Comparison of ENCODE assay signal across 8 cellular contexts in the genomic region with DNA sequence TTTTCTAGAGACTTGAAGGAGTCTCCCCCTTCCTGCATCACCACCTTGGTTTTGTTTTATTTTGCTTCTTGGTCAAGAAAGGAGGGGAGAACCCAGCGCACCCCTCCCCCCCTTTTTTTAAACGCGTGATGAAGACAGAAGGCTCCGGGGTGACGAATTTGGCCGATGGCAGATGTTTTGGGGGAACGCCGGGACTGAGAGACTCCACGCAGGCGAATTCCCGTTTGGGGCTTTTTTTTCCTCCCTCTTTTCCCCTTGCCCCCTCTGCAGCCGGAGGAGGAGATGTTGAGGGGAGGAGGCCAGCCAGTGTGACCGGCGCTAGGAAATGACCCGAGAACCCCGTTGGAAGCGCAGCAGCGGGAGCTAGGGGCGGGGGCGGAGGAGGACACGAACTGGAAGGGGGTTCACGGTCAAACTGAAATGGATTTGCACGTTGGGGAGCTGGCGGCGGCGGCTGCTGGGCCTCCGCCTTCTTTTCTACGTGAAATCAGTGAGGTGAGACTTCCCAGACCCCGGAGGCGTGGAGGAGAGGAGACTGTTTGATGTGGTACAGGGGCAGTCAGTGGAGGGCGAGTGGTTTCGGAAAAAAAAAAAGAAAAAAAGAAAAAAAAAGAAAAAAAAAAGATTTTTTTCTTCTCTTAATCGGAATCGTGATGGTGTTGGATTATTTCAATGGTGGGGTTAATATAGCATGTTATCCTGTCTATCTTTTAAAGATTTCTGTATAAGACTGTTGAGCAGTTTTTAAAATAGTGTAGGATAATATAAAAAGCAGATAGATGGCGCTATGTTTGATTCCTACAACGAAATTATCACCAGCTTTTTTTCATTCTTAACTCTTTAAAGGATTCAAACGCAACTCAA. TPM values are rescaled to one million over a fixed set of nuclear protein-coding genes. Genes with fewer than 3 reads are reported as not detected.
DNase-seq lines count a peak whose midpoint lies in the region; ATAC-seq, FAIRE-seq and TF ChIP-seq lines count a peak whose summit lies in the region.

No MANE protein-coding gene starts in this region.

- no peak for TF ChIP-seq EP300 in Ishikawa (IDR thresholded peaks at IDR 0.05; ENCODE audit: borderline replicate concordance)

- no CpG with 5 or more reads among the region's 37 CpGs for WGBS in iPS DF 6.9 (ENCODE audit: insufficient coverage, insufficient read length)

- CTCF ChIA-PET in MCF 10A (lab: Yijun Ruan, JAX), result interaction anchor here (0.5 to 1.7 kb wide), 17 partner anchors 11 to 1851 kb away, joined by 3 to 5 read pairs (median 3); no protein-coding TSS in a partner anchor

- H3K27me3 Mint-ChIP-seq in MCF 10A (ENCODE audit: insufficient read depth, unreplicated experiment), result no peaks in the 10 kb centered on the region

- peak overlapping the region; percentile 83; the same call in 1 of the 2 replicates for H3K4me3 ChIP-seq in iPS DF 6.9 (ENCODE audit: low read length)

- H3K4me3 Mint-ChIP-seq in MCF 10A (ENCODE audit: unreplicated experiment), result no peak overlapping the region

- no peak overlapping the region for H3K27ac ChIP-seq in iPS DF 6.9 (ENCODE audit: low read length)

- BruUV-seq in MCF 10A (replicated peaks; lab: Mats Ljungman, UMichigan), result TSS peak; percentile 3

- TF ChIP-seq RAD21 in Ishikawa (IDR thresholded peaks at IDR 0.05; ENCODE audit: low read depth), result peak; percentile 33

- no peaks in the 10 kb centered on the region for H3K9me3 ChIP-seq in iPS DF 6.9 (ENCODE audit: control insufficient read depth, insufficient read depth, low read length)

- ATAC-seq in HG02571 (IDR thresholded peaks at IDR 0.05; ENCODE audit: unreplicated experiment), result no peak

- H3K4me1 Mint-ChIP-seq in MCF 10A (ENCODE audit: insufficient read depth, unreplicated experiment), result peaks cover 5% of the 10 kb centered on the region

- H3K27me3 ChIP-seq in iPS DF 6.9 (ENCODE audit: control insufficient read depth, insufficient read depth, low read length), result no peaks in the 10 kb centered on the region

- H3K9me3 Mint-ChIP-seq in MCF 10A (ENCODE audit: unreplicated experiment), result no peaks in the 10 kb centered on the region

- peak; percentile 71 for DNase-seq in NCI-H2107 treated with DMSO at 0.1 percent for 48 hours (lab: John Stamatoyannopoulos, UW; ENCODE audit: unreplicated experiment)
- DNase-seq in NCI-H2107 (lab: John Stamatoyannopoulos, UW), result no peak
- DNase-seq in RCC 7860 (ENCODE audit: low spot score), result peak; percentile 65
- DNase-seq in MCF 10A (ENCODE audit: unreplicated experiment), result peak; percentile 61
- no peak for DNase-seq in iPS DF 6.9 (ENCODE audit: low read depth, low spot score)
- peak; percentile 86 for DNase-seq in retina

- no peaks in the 10 kb centered on the region for H3K36me3 Mint-ChIP-seq in MCF 10A (ENCODE audit: insufficient read depth, unreplicated experiment)

- H3K4me1 ChIP-seq in iPS DF 6.9 (ENCODE audit: control insufficient read depth, insufficient read depth, low read length), result no peaks in the 10 kb centered on the region; the same call in 1 of the 2 replicates

- POLR2A ChIA-PET in MCF 10A (lab: Yijun Ruan, JAX), result interaction anchor here (0.6 to 3.7 kb wide), 21 partner anchors 8 to 1296 kb away, joined by 3 to 17 read pairs (median 3); no protein-coding TSS in a partner anchor

- FAIRE-seq in RCC 7860 (lab: Jason Lieb, UNC), result peak; percentile 83

- H3K27ac Mint-ChIP-seq in MCF 10A (ENCODE audit: low read depth, unreplicated experiment), result no peak overlapping the region

- intact Hi-C loops in MCF 10A (cut with micrococcal nuclease), result loop anchor here (1.0 to 10.0 kb wide), 13 partner anchors 146 to 1850 kb away; no protein-coding TSS in a partner anchor

- peaks cover 10% of the 10 kb centered on the region; the same call in 1 of the 2 replicates for H3K36me3 ChIP-seq in iPS DF 6.9 (ENCODE audit: control insufficient read depth, insufficient read depth, low read length)

- TF ChIP-seq CTCF in MCF 10A (IDR thresholded peaks at IDR 0.05; ENCODE audit: unreplicated experiment), result peak; percentile 38

TF ChIP-seq in Ishikawa, 13 proteins besides CTCF, POLR2A, EP300 and RAD21:
- no peak for TF ChIP-seq YY1 (IDR thresholded peaks at IDR 0.05; ENCODE audit: low read depth)
- TF ChIP-seq, protein P1, sequence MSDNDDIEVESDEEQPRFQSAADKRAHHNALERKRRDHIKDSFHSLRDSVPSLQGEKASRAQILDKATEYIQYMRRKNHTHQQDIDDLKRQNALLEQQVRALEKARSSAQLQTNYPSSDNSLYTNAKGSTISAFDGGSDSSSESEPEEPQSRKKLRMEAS (IDR thresholded peaks at IDR 0.05), result no peak
- TF ChIP-seq, protein P2, sequence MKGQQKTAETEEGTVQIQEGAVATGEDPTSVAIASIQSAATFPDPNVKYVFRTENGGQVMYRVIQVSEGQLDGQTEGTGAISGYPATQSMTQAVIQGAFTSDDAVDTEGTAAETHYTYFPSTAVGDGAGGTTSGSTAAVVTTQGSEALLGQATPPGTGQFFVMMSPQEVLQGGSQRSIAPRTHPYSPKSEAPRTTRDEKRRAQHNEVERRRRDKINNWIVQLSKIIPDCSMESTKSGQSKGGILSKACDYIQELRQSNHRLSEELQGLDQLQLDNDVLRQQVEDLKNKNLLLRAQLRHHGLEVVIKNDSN (IDR thresholded peaks at IDR 0.05), result no peak
- TF ChIP-seq, protein P3, sequence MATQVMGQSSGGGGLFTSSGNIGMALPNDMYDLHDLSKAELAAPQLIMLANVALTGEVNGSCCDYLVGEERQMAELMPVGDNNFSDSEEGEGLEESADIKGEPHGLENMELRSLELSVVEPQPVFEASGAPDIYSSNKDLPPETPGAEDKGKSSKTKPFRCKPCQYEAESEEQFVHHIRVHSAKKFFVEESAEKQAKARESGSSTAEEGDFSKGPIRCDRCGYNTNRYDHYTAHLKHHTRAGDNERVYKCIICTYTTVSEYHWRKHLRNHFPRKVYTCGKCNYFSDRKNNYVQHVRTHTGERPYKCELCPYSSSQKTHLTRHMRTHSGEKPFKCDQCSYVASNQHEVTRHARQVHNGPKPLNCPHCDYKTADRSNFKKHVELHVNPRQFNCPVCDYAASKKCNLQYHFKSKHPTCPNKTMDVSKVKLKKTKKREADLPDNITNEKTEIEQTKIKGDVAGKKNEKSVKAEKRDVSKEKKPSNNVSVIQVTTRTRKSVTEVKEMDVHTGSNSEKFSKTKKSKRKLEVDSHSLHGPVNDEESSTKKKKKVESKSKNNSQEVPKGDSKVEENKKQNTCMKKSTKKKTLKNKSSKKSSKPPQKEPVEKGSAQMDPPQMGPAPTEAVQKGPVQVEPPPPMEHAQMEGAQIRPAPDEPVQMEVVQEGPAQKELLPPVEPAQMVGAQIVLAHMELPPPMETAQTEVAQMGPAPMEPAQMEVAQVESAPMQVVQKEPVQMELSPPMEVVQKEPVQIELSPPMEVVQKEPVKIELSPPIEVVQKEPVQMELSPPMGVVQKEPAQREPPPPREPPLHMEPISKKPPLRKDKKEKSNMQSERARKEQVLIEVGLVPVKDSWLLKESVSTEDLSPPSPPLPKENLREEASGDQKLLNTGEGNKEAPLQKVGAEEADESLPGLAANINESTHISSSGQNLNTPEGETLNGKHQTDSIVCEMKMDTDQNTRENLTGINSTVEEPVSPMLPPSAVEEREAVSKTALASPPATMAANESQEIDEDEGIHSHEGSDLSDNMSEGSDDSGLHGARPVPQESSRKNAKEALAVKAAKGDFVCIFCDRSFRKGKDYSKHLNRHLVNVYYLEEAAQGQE (IDR thresholded peaks at IDR 0.05; ENCODE audit: low read depth), result no peak
- TF ChIP-seq ZBTB7A (IDR thresholded peaks at IDR 0.05; ENCODE audit: low read depth), result no peak; the same call in 1 of the 2 replicates
- TF ChIP-seq FOXM1 (IDR thresholded peaks at IDR 0.05; ENCODE audit: borderline replicate concordance, low read depth), result no peak
- no peak for TF ChIP-seq TAF1 (IDR thresholded peaks at IDR 0.05; ENCODE audit: low read depth)
- TF ChIP-seq NFIC (IDR thresholded peaks at IDR 0.05), result no peak
- no peak for TF ChIP-seq EGR1 (IDR thresholded peaks at IDR 0.05)
- no peak for TF ChIP-seq CEBPB (IDR thresholded peaks at IDR 0.05)
- TF ChIP-seq TCF12 (IDR thresholded peaks at IDR 0.05; ENCODE audit: low read depth), result no peak
- TF ChIP-seq TEAD4 (IDR thresholded peaks at IDR 0.05), result no peak
- TF ChIP-seq CREB1 (IDR thresholded peaks at IDR 0.05; ENCODE audit: low read depth), result no peak
TF ChIP-seq in Ishikawa: peak in this region for 0.

RNA-seq across cellular contexts. Expression of a gene that starts 3.1 kb away (rescaled TPM):
- total RNA-seq in MCF 10A (2022), result 12.8 and 12.9 TPM in 2 replicates

Comparison
In these comparisons a context has a peak if more than half of its experiments do, and no peak if none do; other contexts are left out.
1. DNase-seq: peak in NCI-H2107 treated with DMSO at 0.1 percent for 48 hours (single experiment), RCC 7860 (single experiment), MCF 10A (single experiment) and retina (single experiment); none in NCI-H2107 (single experiment) and iPS DF 6.9 (single experiment).